In genomic region chr7:50270531-50271018, GRCh38 we compare ENCODE assay signal across 15 cellular contexts. TPM values are rescaled to one million over a fixed set of nuclear protein-coding genes. Genes with fewer than 3 reads are reported as not detected.
DNase-seq lines count a peak whose midpoint lies in the region; ATAC-seq and TF ChIP-seq lines count a peak whose summit lies in the region.
"Had no signal": no experiment of that assay in that cellular context is flagged by ENCODE, and none has a peak within 500 bp of the region (broad histone marks: within the 10 kb centered on the region; RNA-seq: fewer than 3 reads in every experiment).

No MANE protein-coding gene starts in this region.

- no peaks in the 10 kb centered on the region for H3K27me3 Mint-ChIP-seq in activated CD4-positive, alpha-beta T cell treated with anti-CD3 and anti-CD28 coated beads, Interleukin-2, amount 10 ng/mL, durations not matched to agents 7 days and 5 days

- H3K4me1 ChIP-seq in spleen: peaks cover 31 to 96% (median 78%) of the 10 kb centered on the region in 6 donors
- H3K4me1 ChIP-seq: neural progenitor cell, SJCRH30, thyroid gland had no signal

- peak overlapping the region in 6 of 8 donors; percentile 21 to 89 (median 82) for H3K27ac ChIP-seq in spleen
- H3K27ac ChIP-seq: neural progenitor cell, SJCRH30, thyroid gland had no signal

- H3K27ac Mint-ChIP-seq in activated CD4-positive, alpha-beta T cell treated with anti-CD3 and anti-CD28 coated beads, Interleukin-2, amount 10 ng/mL, durations not matched to agents 7 days and 5 days: peak overlapping the region; percentile 73
- H3K27ac Mint-ChIP-seq: neural progenitor cell had no signal

- no peak overlapping the region for H3K4me3 Mint-ChIP-seq in activated CD4-positive, alpha-beta T cell treated with anti-CD3 and anti-CD28 coated beads, Interleukin-2, amount 10 ng/mL, durations not matched to agents 7 days and 5 days
- H3K4me3 Mint-ChIP-seq: neural progenitor cell had no signal

- TF ChIP-seq POLR2A in spleen (IDR thresholded peaks at IDR 0.05): no peak

- H3K36me3 Mint-ChIP-seq in activated CD4-positive, alpha-beta T cell treated with anti-CD3 and anti-CD28 coated beads, Interleukin-2, amount 10 ng/mL, durations not matched to agents 7 days and 5 days (ENCODE audit: low read depth): peaks cover 19% of the 10 kb centered on the region
- H3K36me3 Mint-ChIP-seq: neural progenitor cell had no signal

- POLR2A ChIA-PET in activated CD4-positive, alpha-beta T cell treated with anti-CD3 and anti-CD28 coated beads, Interleukin-2, amount 10 ng/mL, durations not matched to agents 7 days and 5 days (lab: Charles Lee): no interaction called here

- no peaks in the 10 kb centered on the region for H3K9me3 ChIP-seq in spleen
- H3K9me3 ChIP-seq: SJCRH30, thyroid gland had no signal

- WGBS in spleen, 5 donors: 55 to 75% (median 65%) methylated on average over 5 of the region's 5 CpGs

- CTCF ChIA-PET in activated CD4-positive, alpha-beta T cell treated with anti-CD3 and anti-CD28 coated beads, Interleukin-2, amount 10 ng/mL, durations not matched to agents 7 days and 5 days (lab: Charles Lee): interaction anchor here (0.9 to 5.2 kb wide), 3 partner anchors 19 to 64 kb away, joined by 3 to 26 read pairs (median 3); no protein-coding TSS in a partner anchor

- intact Hi-C loops in spleen (cut with DNase I; ENCODE audit: low total_unique reads): no loop called here

- DNase-seq in activated CD4-positive, alpha-beta T cell treated with anti-CD3 and anti-CD28 coated beads, Interleukin-2, amount 10 ng/mL, durations not matched to agents 7 days and 5 days: no peak
- DNase-seq in activated CD4-positive, alpha-beta T cell treated with anti-CD3 and anti-CD28 coated beads for 48 hours: no peak
- DNase-seq in MV-4-11 (lab: John Stamatoyannopoulos, UW) (peak; percentile 20), spleen (no peak), NCI-H345 treated with DMSO at 0.1 percent for 48 hours (lab: John Stamatoyannopoulos, UW; ENCODE audit: unreplicated experiment) (no peak), GDM1 (lab: John Stamatoyannopoulos, UW) (no peak), NCI-H526 treated with DMSO at 0.1 percent for 48 hours (lab: John Stamatoyannopoulos, UW) (no peak)
- DNase-seq: activated CD4-positive, alpha-beta T cell treated with anti-CD3 and anti-CD28 coated beads for 4 hours; NCI-H2171 treated with DMSO at 0.1 percent for 48 hours; SJCRH30; stimulated activated CD4-positive, alpha-beta T cell treated with anti-CD3 and anti-CD28 coated beads, Interleukin-2, amount 100 ng/mL, for 24 hours; thyroid gland had no signal

- ATAC-seq in GM21786 (IDR thresholded peaks at IDR 0.05; ENCODE audit: unreplicated experiment): peak; percentile 32

- H3K27me3 ChIP-seq in spleen (replicated peaks in 1 of 7): no peaks in the 10 kb centered on the region
- H3K27me3 ChIP-seq: neural progenitor cell, SJCRH30, thyroid gland had no signal

- peaks cover 9% of the 10 kb centered on the region for H3K9me3 Mint-ChIP-seq in activated CD4-positive, alpha-beta T cell treated with anti-CD3 and anti-CD28 coated beads, Interleukin-2, amount 10 ng/mL, durations not matched to agents 7 days and 5 days
- H3K9me3 Mint-ChIP-seq: neural progenitor cell had no signal

- H3K36me3 ChIP-seq in spleen: no peaks in the 10 kb centered on the region
- H3K36me3 ChIP-seq: neural progenitor cell, SJCRH30, thyroid gland had no signal

- TF ChIP-seq CTCF in spleen (IDR thresholded peaks at IDR 0.05 in 8 of 11, conservative IDR thresholded peaks at IDR 0.05 in 3 of 11): no peak

- H3K4me3 ChIP-seq in spleen: no peak overlapping the region
- H3K4me3 ChIP-seq: neural progenitor cell, SJCRH30, thyroid gland had no signal

- H3K4me1 Mint-ChIP-seq in activated CD4-positive, alpha-beta T cell treated with anti-CD3 and anti-CD28 coated beads, Interleukin-2, amount 10 ng/mL, durations not matched to agents 7 days and 5 days: peaks cover 83% of the 10 kb centered on the region
- H3K4me1 Mint-ChIP-seq: neural progenitor cell had no signal

RNA-seq across cellular contexts. Expression of gene IKZF1, which starts 33.9 kb away (rescaled TPM):
- 100 to 1,000 TPM; 379 to 406 TPM for total RNA-seq in activated CD4-positive, alpha-beta T cell treated with anti-CD3 and anti-CD28 coated beads, Interleukin-2, amount 10 ng/mL, durations not matched to agents 7 days and 5 days
- total RNA-seq in spleen: 100 to 1,000 TPM; 212 to 389 (median 260) TPM
- polyA plus RNA-seq in spleen: 10 to 100 TPM; 36.4 to 39.2 (median 37.9) TPM
- total RNA-seq: A172, SJCRH30 had no signal
